ENCODE assay signal across 7 cellular contexts in the genomic region with DNA sequence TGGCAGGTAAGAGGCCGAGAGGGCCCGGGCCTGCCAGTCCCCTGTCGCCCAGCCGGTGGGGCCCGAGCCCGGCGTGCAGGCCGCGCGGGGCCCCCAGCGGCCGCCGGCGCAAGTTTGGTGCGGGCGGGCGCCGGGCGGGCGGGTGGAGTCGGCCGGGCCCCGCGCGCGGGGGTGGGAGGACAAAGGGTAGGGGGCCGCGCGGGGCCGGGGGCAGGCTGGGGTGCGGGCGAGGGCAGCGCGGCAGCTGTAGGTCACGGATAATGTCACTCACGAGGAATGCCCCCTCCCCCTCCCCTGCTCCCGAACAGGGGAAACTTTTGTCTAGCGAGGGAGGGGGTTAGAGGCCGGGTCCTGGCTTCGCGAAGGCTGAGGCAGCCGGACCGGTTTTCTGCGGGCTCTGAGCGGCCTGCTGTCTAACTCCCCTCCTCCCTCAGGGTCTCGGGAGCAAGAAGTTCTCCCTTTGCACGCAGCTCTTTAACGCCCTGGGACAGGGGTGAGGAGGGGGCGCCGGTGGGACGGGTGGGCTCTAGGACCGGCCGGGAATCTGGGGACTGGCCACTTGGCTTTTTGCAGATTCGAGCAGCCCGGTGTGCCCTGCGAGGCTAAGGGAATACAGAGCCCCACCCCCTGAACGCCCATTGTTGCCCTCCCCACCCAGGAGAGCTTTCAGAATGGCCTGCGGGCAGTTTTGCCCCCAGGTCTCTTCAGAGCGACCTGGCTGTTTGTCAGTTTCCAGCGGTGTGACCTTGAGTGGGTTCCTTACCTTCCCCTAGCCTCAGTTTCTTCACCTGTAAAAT. TPM values are rescaled to one million over a fixed set of nuclear protein-coding genes. Genes with fewer than 3 reads are reported as not detected.
DNase-seq lines count a peak whose midpoint lies in the region; ATAC-seq and TF ChIP-seq lines count a peak whose summit lies in the region.

No MANE protein-coding gene starts in this region.

- TF ChIP-seq RAD21 in Ishikawa (IDR thresholded peaks at IDR 0.05; ENCODE audit: low read depth), result peak; percentile 5; the same call in 1 of the 2 replicates

- no peak for TF ChIP-seq CTCF in GM12864 (IDR thresholded peaks at IDR 0.05; ENCODE audit: low read depth, low read length, missing control alignments)
- no peak for TF ChIP-seq CTCF in WI38 (IDR thresholded peaks at IDR 0.05; ENCODE audit: low read depth, low read length)

- no peak for DNase-seq in GM12864 (ENCODE audit: low read depth)
- peak; percentile 43 for DNase-seq in cerebellum (ENCODE audit: low spot score)
- peak; percentile 32 for DNase-seq in kidney glomerular epithelial cell (lab: John Stamatoyannopoulos, UW)
- DNase-seq in stimulated activated CD4-positive, alpha-beta T cell treated with anti-CD3 and anti-CD28 coated beads, Interleukin-1b, Interleukin-23, amount 100 ng/mL, for 4 hours (ENCODE audit: low read depth in 2 of 2), result peak; percentile 15 to 52

- TF ChIP-seq EP300 in Ishikawa (IDR thresholded peaks at IDR 0.05; ENCODE audit: borderline replicate concordance), result peak; percentile 68

- H3K4me3 ChIP-seq in GM12864 (ENCODE audit: low read depth, low read length) (peak overlapping the region; percentile 79), WI38 (ENCODE audit: low read depth, low read length) (peak overlapping the region; percentile 88)

- no peak for ATAC-seq in HG03108 (IDR thresholded peaks at IDR 0.05; ENCODE audit: unreplicated experiment)

TF ChIP-seq in Ishikawa, 13 proteins besides CTCF, POLR2A, EP300 and RAD21:
- TF ChIP-seq CEBPB (IDR thresholded peaks at IDR 0.05), result no peak; the same call in 1 of the 2 replicates
- no peak for TF ChIP-seq FOXM1 (IDR thresholded peaks at IDR 0.05; ENCODE audit: borderline replicate concordance, low read depth)
- TF ChIP-seq TEAD4 (IDR thresholded peaks at IDR 0.05), result peak; percentile 74
- peak; percentile 71 for TF ChIP-seq TCF12 (IDR thresholded peaks at IDR 0.05; ENCODE audit: low read depth)
- TF ChIP-seq CREB1 (IDR thresholded peaks at IDR 0.05; ENCODE audit: low read depth), result no peak
- peak; percentile 38; the same call in 1 of the 2 replicates for TF ChIP-seq TAF1 (IDR thresholded peaks at IDR 0.05; ENCODE audit: low read depth)
- peak; percentile 94 for TF ChIP-seq ZBTB7A (IDR thresholded peaks at IDR 0.05; ENCODE audit: low read depth)
- TF ChIP-seq, protein P1, sequence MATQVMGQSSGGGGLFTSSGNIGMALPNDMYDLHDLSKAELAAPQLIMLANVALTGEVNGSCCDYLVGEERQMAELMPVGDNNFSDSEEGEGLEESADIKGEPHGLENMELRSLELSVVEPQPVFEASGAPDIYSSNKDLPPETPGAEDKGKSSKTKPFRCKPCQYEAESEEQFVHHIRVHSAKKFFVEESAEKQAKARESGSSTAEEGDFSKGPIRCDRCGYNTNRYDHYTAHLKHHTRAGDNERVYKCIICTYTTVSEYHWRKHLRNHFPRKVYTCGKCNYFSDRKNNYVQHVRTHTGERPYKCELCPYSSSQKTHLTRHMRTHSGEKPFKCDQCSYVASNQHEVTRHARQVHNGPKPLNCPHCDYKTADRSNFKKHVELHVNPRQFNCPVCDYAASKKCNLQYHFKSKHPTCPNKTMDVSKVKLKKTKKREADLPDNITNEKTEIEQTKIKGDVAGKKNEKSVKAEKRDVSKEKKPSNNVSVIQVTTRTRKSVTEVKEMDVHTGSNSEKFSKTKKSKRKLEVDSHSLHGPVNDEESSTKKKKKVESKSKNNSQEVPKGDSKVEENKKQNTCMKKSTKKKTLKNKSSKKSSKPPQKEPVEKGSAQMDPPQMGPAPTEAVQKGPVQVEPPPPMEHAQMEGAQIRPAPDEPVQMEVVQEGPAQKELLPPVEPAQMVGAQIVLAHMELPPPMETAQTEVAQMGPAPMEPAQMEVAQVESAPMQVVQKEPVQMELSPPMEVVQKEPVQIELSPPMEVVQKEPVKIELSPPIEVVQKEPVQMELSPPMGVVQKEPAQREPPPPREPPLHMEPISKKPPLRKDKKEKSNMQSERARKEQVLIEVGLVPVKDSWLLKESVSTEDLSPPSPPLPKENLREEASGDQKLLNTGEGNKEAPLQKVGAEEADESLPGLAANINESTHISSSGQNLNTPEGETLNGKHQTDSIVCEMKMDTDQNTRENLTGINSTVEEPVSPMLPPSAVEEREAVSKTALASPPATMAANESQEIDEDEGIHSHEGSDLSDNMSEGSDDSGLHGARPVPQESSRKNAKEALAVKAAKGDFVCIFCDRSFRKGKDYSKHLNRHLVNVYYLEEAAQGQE (IDR thresholded peaks at IDR 0.05; ENCODE audit: low read depth), result no peak
- TF ChIP-seq, protein P2, sequence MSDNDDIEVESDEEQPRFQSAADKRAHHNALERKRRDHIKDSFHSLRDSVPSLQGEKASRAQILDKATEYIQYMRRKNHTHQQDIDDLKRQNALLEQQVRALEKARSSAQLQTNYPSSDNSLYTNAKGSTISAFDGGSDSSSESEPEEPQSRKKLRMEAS (IDR thresholded peaks at IDR 0.05), result peak; percentile 15
- TF ChIP-seq YY1 (IDR thresholded peaks at IDR 0.05; ENCODE audit: low read depth), result no peak
- no peak for TF ChIP-seq USF1 (IDR thresholded peaks at IDR 0.05)
- no peak; the same call in 1 of the 2 replicates for TF ChIP-seq EGR1 (IDR thresholded peaks at IDR 0.05)
- no peak; the same call in 1 of the 2 replicates for TF ChIP-seq NFIC (IDR thresholded peaks at IDR 0.05)

RNA-seq across cellular contexts. Expression of gene NDST1, which starts 21.3 kb away (rescaled TPM):
- total RNA-seq in cerebellum, result 30.8 TPM

RNA-seq across cellular contexts. Expression of gene RPS14, which starts 37.1 kb away (rescaled TPM):
- total RNA-seq in cerebellum, result 1,114 TPM
